29 cellular contexts compared by ENCODE assay signal in the genomic region with DNA sequence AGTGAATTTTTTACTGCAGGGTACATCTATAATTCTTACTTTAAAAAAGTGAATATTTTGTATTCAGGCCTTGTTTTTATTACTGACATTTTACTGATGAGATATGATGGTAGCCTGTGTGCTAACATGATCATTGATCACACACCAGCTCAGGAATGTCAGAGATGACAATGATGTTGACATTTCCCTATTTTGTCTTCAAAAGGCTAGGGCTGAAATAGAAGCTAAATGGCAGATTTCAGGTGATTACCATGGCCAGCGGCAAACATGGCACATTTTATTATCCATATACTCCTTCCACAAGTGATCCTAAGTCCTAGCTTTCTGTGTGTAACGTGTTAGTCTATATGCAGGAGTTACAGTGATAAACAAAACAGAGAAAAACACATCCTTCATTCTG.
"Had no signal": no experiment of that assay in that cellular context is flagged by ENCODE, and none has a peak within 500 bp of the region (broad histone marks: within the 10 kb centered on the region; RNA-seq: fewer than 3 reads in every experiment).

No MANE protein-coding gene starts in this region.

- ATAC-seq: stimulated activated effector memory CD8-positive, alpha-beta T cell treated with anti-CD3 and anti-CD28 coated beads, Interleukin-12 subunit alpha, Interleukin-12 subunit beta, amount 100 ng/mL, for 72 hours; stimulated activated memory B cell treated with anti-CD40 and anti-IgM and Interleukin-4, amounts not matched to agents 10 μg/mL and 1 μg/mL and 100 μg/mL, for 72 hours; stimulated activated naive B cell treated with anti-CD40 and anti-IgM and Interleukin-4, amounts not matched to agents 10 μg/mL and 1 μg/mL and 100 μg/mL, for 72 hours; stimulated activated naive CD8-positive, alpha-beta T cell treated with anti-CD3 and anti-CD28 coated beads, Interleukin-15, amount 100 ng/mL, for 72 hours; stimulated activated naive CD8-positive, alpha-beta T cell treated with anti-CD3 and anti-CD28 coated beads, Interleukin-15, Interleukin-2, amounts not matched to agents 100 U/mL and 50 U/mL, for 24 hours; upper lobe of right lung had no signal

- H3K4me3 Mint-ChIP-seq: stimulated activated effector memory CD8-positive, alpha-beta T cell treated with anti-CD3 and anti-CD28 coated beads, Interleukin-12 subunit alpha, Interleukin-12 subunit beta, amount 100 ng/mL, for 72 hours; stimulated activated memory B cell treated with anti-CD40 and anti-IgM and Interleukin-4, amounts not matched to agents 10 μg/mL and 1 μg/mL and 100 μg/mL, for 72 hours; stimulated activated naive B cell treated with anti-CD40 and anti-IgM and Interleukin-4, amounts not matched to agents 10 μg/mL and 1 μg/mL and 100 μg/mL, for 72 hours; stimulated activated naive CD8-positive, alpha-beta T cell treated with anti-CD3 and anti-CD28 coated beads, Interleukin-15, amount 100 ng/mL, for 72 hours; stimulated activated naive CD8-positive, alpha-beta T cell treated with anti-CD3 and anti-CD28 coated beads, Interleukin-15, Interleukin-2, amounts not matched to agents 100 ng/mL and 50 ng/mL, for 24 hours; type B pancreatic cell had no signal

- H3K4me1 ChIP-seq: stomach, suprapubic skin, testis, tibial artery, transverse colon, upper lobe of left lung, upper lobe of right lung, uterus, vagina had no signal

- H3K27ac ChIP-seq: stomach, suprapubic skin, testis, thoracic aorta, tibial artery, tibial nerve, transverse colon, upper lobe of left lung, upper lobe of right lung, uterus, vagina had no signal

- FAIRE-seq: urothelium cell line had no signal

- H3K9me3 ChIP-seq: stomach, suprapubic skin, testis, thoracic aorta, thyroid gland, tibial artery, tibial nerve, transverse colon, upper lobe of left lung, upper lobe of right lung, uterus, vagina had no signal

- DNase-seq: stimulated activated CD4-positive, alpha-beta T cell treated with anti-CD3 and anti-CD28 coated beads, Interleukin-2, amount 100 ng/mL, for 48 hours; stimulated activated CD4-positive, alpha-beta T cell treated with anti-CD3 and anti-CD28 coated beads, Interleukin-4, amount 100 ng/mL, for 1 hour; stimulated activated CD4-positive, alpha-beta T cell treated with anti-CD3 and anti-CD28 coated beads, Interleukin-4, amount 100 ng/mL, for 24 hours; stimulated activated CD4-positive, alpha-beta T cell treated with anti-CD3 and anti-CD28 coated beads, Interleukin-4, amount 100 ng/mL, for 4 hours; stimulated activated CD8-positive, alpha-beta memory T cell treated with anti-CD3 and anti-CD28 coated beads, Interleukin-4, amount 100 ng/mL, for 48 hours; stimulated activated naive B cell treated with anti-CD40 and anti-IgM and Interleukin-4, amounts not matched to agents 10 μg/mL and 1 μg/mL and 100 μg/mL, for 72 hours; stimulated activated naive CD4-positive, alpha-beta T cell; stimulated activated naive CD4-positive, alpha-beta T cell treated with Interleukin-2 at 50 U/mL for 16 hours; stimulated activated naive CD8-positive, alpha-beta T cell treated with anti-CD3 and anti-CD28 coated beads, Interleukin-15, amount 100 ng/mL, for 72 hours; stimulated activated naive CD8-positive, alpha-beta T cell treated with anti-CD3 and anti-CD28 coated beads, Interleukin-15, Interleukin-2, amounts not matched to agents 100 U/mL and 50 U/mL, for 24 hours; stomach; substantia nigra; testis; thyroid gland; tibial artery; transverse colon; trophoblast cell; upper lobe of left lung; upper lobe of right lung; uterus had no signal

- H3K27me3 ChIP-seq: stomach, suprapubic skin, testis, thyroid gland, tibial artery, tibial nerve, transverse colon, upper lobe of left lung, upper lobe of right lung, uterus, vagina had no signal

- H3K36me3 ChIP-seq: stomach, suprapubic skin, thoracic aorta, thyroid gland, tibial artery, tibial nerve, transverse colon, upper lobe of left lung, upper lobe of right lung, uterus, vagina had no signal

- H3K27ac Mint-ChIP-seq: stimulated activated effector memory CD8-positive, alpha-beta T cell treated with anti-CD3 and anti-CD28 coated beads, Interleukin-12 subunit alpha, Interleukin-12 subunit beta, amount 100 ng/mL, for 72 hours; stimulated activated memory B cell treated with anti-CD40 and anti-IgM and Interleukin-4, amounts not matched to agents 10 μg/mL and 1 μg/mL and 100 μg/mL, for 72 hours; stimulated activated naive B cell treated with anti-CD40 and anti-IgM and Interleukin-4, amounts not matched to agents 10 μg/mL and 1 μg/mL and 100 μg/mL, for 72 hours; stimulated activated naive CD8-positive, alpha-beta T cell treated with anti-CD3 and anti-CD28 coated beads, Interleukin-15, amount 100 ng/mL, for 72 hours; stimulated activated naive CD8-positive, alpha-beta T cell treated with anti-CD3 and anti-CD28 coated beads, Interleukin-15, Interleukin-2, amounts not matched to agents 100 ng/mL and 50 ng/mL, for 24 hours; type B pancreatic cell had no signal

- H3K4me1 Mint-ChIP-seq: stimulated activated effector memory CD8-positive, alpha-beta T cell treated with anti-CD3 and anti-CD28 coated beads, Interleukin-12 subunit alpha, Interleukin-12 subunit beta, amount 100 ng/mL, for 72 hours; stimulated activated memory B cell treated with anti-CD40 and anti-IgM and Interleukin-4, amounts not matched to agents 10 μg/mL and 1 μg/mL and 100 μg/mL, for 72 hours; stimulated activated naive B cell treated with anti-CD40 and anti-IgM and Interleukin-4, amounts not matched to agents 10 μg/mL and 1 μg/mL and 100 μg/mL, for 72 hours; stimulated activated naive CD8-positive, alpha-beta T cell treated with anti-CD3 and anti-CD28 coated beads, Interleukin-15, amount 100 ng/mL, for 72 hours had no signal

- H3K36me3 Mint-ChIP-seq: stimulated activated effector memory CD8-positive, alpha-beta T cell treated with anti-CD3 and anti-CD28 coated beads, Interleukin-12 subunit alpha, Interleukin-12 subunit beta, amount 100 ng/mL, for 72 hours; stimulated activated memory B cell treated with anti-CD40 and anti-IgM and Interleukin-4, amounts not matched to agents 10 μg/mL and 1 μg/mL and 100 μg/mL, for 72 hours; stimulated activated naive B cell treated with anti-CD40 and anti-IgM and Interleukin-4, amounts not matched to agents 10 μg/mL and 1 μg/mL and 100 μg/mL, for 72 hours had no signal

- H3K9me3 Mint-ChIP-seq: stimulated activated naive B cell treated with anti-CD40 and anti-IgM and Interleukin-4, amounts not matched to agents 10 μg/mL and 1 μg/mL and 100 μg/mL, for 72 hours; stimulated activated naive CD8-positive, alpha-beta T cell treated with anti-CD3 and anti-CD28 coated beads, Interleukin-15, amount 100 ng/mL, for 72 hours; type B pancreatic cell had no signal

- H3K27me3 Mint-ChIP-seq: stimulated activated memory B cell treated with anti-CD40 and anti-IgM and Interleukin-4, amounts not matched to agents 10 μg/mL and 1 μg/mL and 100 μg/mL, for 72 hours; stimulated activated naive B cell treated with anti-CD40 and anti-IgM and Interleukin-4, amounts not matched to agents 10 μg/mL and 1 μg/mL and 100 μg/mL, for 72 hours; stimulated activated naive CD8-positive, alpha-beta T cell treated with anti-CD3 and anti-CD28 coated beads, Interleukin-15, amount 100 ng/mL, for 72 hours; stimulated activated naive CD8-positive, alpha-beta T cell treated with anti-CD3 and anti-CD28 coated beads, Interleukin-15, Interleukin-2, amounts not matched to agents 100 ng/mL and 50 ng/mL, for 24 hours; type B pancreatic cell had no signal

- H3K4me3 ChIP-seq: stomach, suprapubic skin, testis, thoracic aorta, thyroid gland, tibial artery, tibial nerve, transverse colon, upper lobe of left lung, upper lobe of right lung, uterus, vagina had no signal
